Comparison of ENCODE assay signal across 20 cellular contexts in genomic region chr12:62898568-62898967, GRCh38. TPM values are rescaled to one million over a fixed set of nuclear protein-coding genes. Genes with fewer than 3 reads are reported as not detected.
DNase-seq lines count a peak whose midpoint lies in the region; ATAC-seq and TF ChIP-seq lines count a peak whose summit lies in the region.
"Had no signal": no experiment of that assay in that cellular context is flagged by ENCODE, and none has a peak within 500 bp of the region (broad histone marks: within the 10 kb centered on the region; RNA-seq: fewer than 3 reads in every experiment).

No MANE protein-coding gene starts in this region.

- peak; percentile 33 for ATAC-seq in activated CD4-positive, alpha-beta T cell treated with anti-CD3 and anti-CD28 coated beads for 36 hours
- peak; percentile 55 for ATAC-seq in PC-3
- no peak for ATAC-seq in GM18861 (IDR thresholded peaks at IDR 0.05; ENCODE audit: unreplicated experiment)
- ATAC-seq: heart left ventricle; stimulated activated memory B cell treated with anti-CD40 and anti-IgM and Interleukin-4, amounts not matched to agents 10 μg/mL and 1 μg/mL and 100 μg/mL, for 72 hours had no signal

- no peaks in the 10 kb centered on the region for H4K20me1 ChIP-seq in PC-3 (ENCODE audit: low read length)

- no peaks in the 10 kb centered on the region for H3F3A ChIP-seq in PC-3 (ENCODE audit: low read length, unreplicated experiment)

- H3K18ac ChIP-seq in mesenchymal stem cell (ENCODE audit: low read depth in 1 of 2, low read length in 2 of 2): no peak overlapping the region

- no peak for DNase-seq in activated CD4-positive, alpha-beta T cell treated with anti-CD3 and anti-CD28 coated beads for 36 hours
- DNase-seq in activated CD4-positive, alpha-beta T cell treated with anti-CD3 and anti-CD28 coated beads for 1 hour: no peak
- peak; percentile 61 for DNase-seq in PC-3
- DNase-seq in epithelial cell of esophagus (ENCODE audit: low read depth): peak; percentile 50
- no peak for DNase-seq in type B pancreatic cell (ENCODE audit: extremely low spot score, unreplicated experiment)
- DNase-seq in SJCRH30: no peak
- DNase-seq in mesenchymal stem cell: no peak
- DNase-seq: 8988T; activated B cell treated with CpG ODN at 0.5 μM for 24 hours; activated gamma-delta T cell; aorta; CD4-positive, alpha-beta memory T cell; cortex of kidney; heart left ventricle; NCI-H187; pancreas; SW 1271 had no signal

- peaks cover 18% of the 10 kb centered on the region; the same call in 1 of the 2 replicates for H3K79me2 ChIP-seq in PC-3 (ENCODE audit: low read length)

- H2AK5ac ChIP-seq in mesenchymal stem cell (ENCODE audit: low read length, severe bottlenecking): no peak overlapping the region

- no peak overlapping the region for H3K4me2 ChIP-seq in PC-3 (ENCODE audit: low read length)
- no peak overlapping the region for H3K4me2 ChIP-seq in mesenchymal stem cell (ENCODE audit: low read length, poor library complexity, severe bottlenecking)
- H3K4me2 ChIP-seq: smooth muscle cell had no signal

- no peak overlapping the region for H3K14ac ChIP-seq in mesenchymal stem cell (ENCODE audit: low read length in 2 of 2)

- peaks cover 2% of the 10 kb centered on the region for H3K4me1 Mint-ChIP-seq in activated CD4-positive, alpha-beta T cell treated with anti-CD3 and anti-CD28 coated beads for 36 hours
- H3K4me1 Mint-ChIP-seq in type B pancreatic cell (ENCODE audit: unreplicated experiment): peaks cover 35% of the 10 kb centered on the region
- H3K4me1 Mint-ChIP-seq: CD4-positive, alpha-beta memory T cell; stimulated activated memory B cell treated with anti-CD40 and anti-IgM and Interleukin-4, amounts not matched to agents 10 μg/mL and 1 μg/mL and 100 μg/mL, for 72 hours had no signal

- H3K4me3 ChIP-seq in PC-3 (ENCODE audit: low read length): no peak overlapping the region
- H3K4me3 ChIP-seq in epithelial cell of esophagus (ENCODE audit: low read length): no peak overlapping the region
- no peak overlapping the region for H3K4me3 ChIP-seq in SJCRH30
- no peak overlapping the region for H3K4me3 ChIP-seq in mesenchymal stem cell (ENCODE audit: insufficient read depth in 1 of 2, low read depth in 1 of 2, low read length in 2 of 2)
- H3K4me3 ChIP-seq: heart left ventricle, pancreas, smooth muscle cell had no signal

- WGBS in mesenchymal stem cell: 98% methylated on average over 3 of the region's 3 CpGs

- no peak overlapping the region for H3K4me3 Mint-ChIP-seq in activated CD4-positive, alpha-beta T cell treated with anti-CD3 and anti-CD28 coated beads for 36 hours
- peak overlapping the region; percentile 70 for H3K4me3 Mint-ChIP-seq in type B pancreatic cell
- H3K4me3 Mint-ChIP-seq: activated B cell treated with CpG ODN at 0.5 μM for 24 hours; CD4-positive, alpha-beta memory T cell; stimulated activated memory B cell treated with anti-CD40 and anti-IgM and Interleukin-4, amounts not matched to agents 10 μg/mL and 1 μg/mL and 100 μg/mL, for 72 hours had no signal

- peaks cover 11% of the 10 kb centered on the region for H3K79me1 ChIP-seq in mesenchymal stem cell (replicated peaks; ENCODE audit: low read length, poor library complexity, severe bottlenecking)

- peaks cover 24% of the 10 kb centered on the region for H3K4me1 ChIP-seq in PC-3 (ENCODE audit: insufficient read depth, low read length)
- H3K4me1 ChIP-seq in SJCRH30: peaks cover 8% of the 10 kb centered on the region; the same call in 1 of the 2 replicates
- H3K4me1 ChIP-seq in mesenchymal stem cell (ENCODE audit: control insufficient read depth, insufficient read depth, low read depth, low read length): peaks cover 1% of the 10 kb centered on the region

- H3K9me3 Mint-ChIP-seq in activated CD4-positive, alpha-beta T cell treated with anti-CD3 and anti-CD28 coated beads for 36 hours (ENCODE audit: low read depth): no peaks in the 10 kb centered on the region
- H3K9me3 Mint-ChIP-seq in type B pancreatic cell: peaks cover 9% of the 10 kb centered on the region
- H3K9me3 Mint-ChIP-seq: activated B cell treated with CpG ODN at 0.5 μM for 24 hours had no signal

- H3K23ac ChIP-seq in mesenchymal stem cell (ENCODE audit: low read length in 2 of 2): no peak overlapping the region

- CTCF ChIA-PET in activated CD4-positive, alpha-beta T cell treated with anti-CD3 and anti-CD28 coated beads for 36 hours (lab: Charles Lee): no interaction called here
- CTCF ChIA-PET in PC-3 (lab: Charles Lee): no interaction called here

- no peaks in the 10 kb centered on the region for H3K9me3 ChIP-seq in PC-3 (ENCODE audit: low read length)
- H3K9me3 ChIP-seq in SJCRH30 (replicated peaks): no peaks in the 10 kb centered on the region
- H3K9me3 ChIP-seq in mesenchymal stem cell (ENCODE audit: control insufficient read depth, low read length): no peaks in the 10 kb centered on the region
- H3K9me3 ChIP-seq: heart left ventricle, pancreas had no signal

- H3K9ac ChIP-seq in PC-3 (ENCODE audit: low read length) (no peak overlapping the region), mesenchymal stem cell (ENCODE audit: low read length) (no peak overlapping the region)

- H3K36me3 Mint-ChIP-seq in activated CD4-positive, alpha-beta T cell treated with anti-CD3 and anti-CD28 coated beads for 36 hours (ENCODE audit: low read depth): no peaks in the 10 kb centered on the region
- H3K36me3 Mint-ChIP-seq in type B pancreatic cell: peaks cover 20% of the 10 kb centered on the region
- H3K36me3 Mint-ChIP-seq: CD4-positive, alpha-beta memory T cell; stimulated activated memory B cell treated with anti-CD40 and anti-IgM and Interleukin-4, amounts not matched to agents 10 μg/mL and 1 μg/mL and 100 μg/mL, for 72 hours had no signal

- no peak overlapping the region for H2BK5ac ChIP-seq in mesenchymal stem cell (ENCODE audit: low read depth, low read length, poor library complexity, severe bottlenecking)

- H4K91ac ChIP-seq in mesenchymal stem cell (ENCODE audit: low read length): no peak overlapping the region

- TF ChIP-seq CTCF in PC-3 (conservative IDR thresholded peaks at IDR 0.05; ENCODE audit: low read depth, low read length) (no peak), epithelial cell of esophagus (IDR thresholded peaks at IDR 0.05; ENCODE audit: insufficient read depth, low read depth, low read length, missing control alignments) (no peak), type B pancreatic cell (conservative IDR thresholded peaks at IDR 0.05) (no peak)

- H4K8ac ChIP-seq in mesenchymal stem cell (ENCODE audit: low read length): no peak overlapping the region

- H3K27ac Mint-ChIP-seq in activated CD4-positive, alpha-beta T cell treated with anti-CD3 and anti-CD28 coated beads for 36 hours: no peak overlapping the region
- H3K27ac Mint-ChIP-seq in type B pancreatic cell: peak overlapping the region; percentile 91
- H3K27ac Mint-ChIP-seq: activated B cell treated with CpG ODN at 0.5 μM for 24 hours; CD4-positive, alpha-beta memory T cell; stimulated activated memory B cell treated with anti-CD40 and anti-IgM and Interleukin-4, amounts not matched to agents 10 μg/mL and 1 μg/mL and 100 μg/mL, for 72 hours had no signal

- POLR2A ChIA-PET in activated CD4-positive, alpha-beta T cell treated with anti-CD3 and anti-CD28 coated beads for 36 hours (lab: Charles Lee): no interaction called here
- POLR2A ChIA-PET in PC-3 (lab: Charles Lee; ENCODE audit: unreplicated experiment): interaction anchor here (0.7 kb wide), 1 partner anchor 22 kb away, joined by 3 read pairs; no protein-coding TSS in a partner anchor

- H2BK15ac ChIP-seq in mesenchymal stem cell (ENCODE audit: low read depth, poor library complexity, severe bottlenecking): no peak overlapping the region

- H3K27me3 ChIP-seq in PC-3 (ENCODE audit: low read length): no peaks in the 10 kb centered on the region
- H3K27me3 ChIP-seq in SJCRH30: no peaks in the 10 kb centered on the region
- H3K27me3 ChIP-seq in mesenchymal stem cell (ENCODE audit: control insufficient read depth in 1 of 2, insufficient read depth in 1 of 2, low read length in 2 of 2): no peaks in the 10 kb centered on the region
- H3K27me3 ChIP-seq: heart left ventricle, pancreas had no signal

- intact Hi-C loops in activated CD4-positive, alpha-beta T cell treated with anti-CD3 and anti-CD28 coated beads for 36 hours (cut with DNase I, micrococcal nuclease): no loop called here
- intact Hi-C loops in PC-3 (cut with micrococcal nuclease): no loop called here

- no peak overlapping the region for H2BK12ac ChIP-seq in mesenchymal stem cell (ENCODE audit: low read length in 2 of 2)

- no peaks in the 10 kb centered on the region for H3K9me2 ChIP-seq in PC-3 (replicated peaks; ENCODE audit: low read length)

- no peak overlapping the region for H2BK120ac ChIP-seq in mesenchymal stem cell (ENCODE audit: low read depth, low read length)

- H3K27ac ChIP-seq in PC-3 (ENCODE audit: low read length) (no peak overlapping the region), SJCRH30 (no peak overlapping the region), mesenchymal stem cell (ENCODE audit: low read length, poor library complexity, severe bottlenecking) (no peak overlapping the region)
- H3K27ac ChIP-seq: heart left ventricle, pancreas had no signal

- no peak overlapping the region for H3K4ac ChIP-seq in mesenchymal stem cell (ENCODE audit: low read depth in 1 of 2, low read length in 2 of 2)

- H2AFZ ChIP-seq in PC-3 (ENCODE audit: low read length): no peak overlapping the region
- no peak overlapping the region for H2AFZ ChIP-seq in mesenchymal stem cell (ENCODE audit: low read depth, low read length)

- no peaks in the 10 kb centered on the region for H3K27me3 Mint-ChIP-seq in activated CD4-positive, alpha-beta T cell treated with anti-CD3 and anti-CD28 coated beads for 36 hours
- no peaks in the 10 kb centered on the region for H3K27me3 Mint-ChIP-seq in type B pancreatic cell
- H3K27me3 Mint-ChIP-seq: activated B cell treated with CpG ODN at 0.5 μM for 24 hours; stimulated activated memory B cell treated with anti-CD40 and anti-IgM and Interleukin-4, amounts not matched to agents 10 μg/mL and 1 μg/mL and 100 μg/mL, for 72 hours had no signal

- H3K36me3 ChIP-seq in PC-3 (ENCODE audit: low read depth, low read length): no peaks in the 10 kb centered on the region
- no peaks in the 10 kb centered on the region for H3K36me3 ChIP-seq in SJCRH30
- no peaks in the 10 kb centered on the region for H3K36me3 ChIP-seq in mesenchymal stem cell (ENCODE audit: control insufficient read depth in 1 of 2, insufficient read depth in 2 of 2, low read depth in 1 of 2, low read length in 2 of 2)
- H3K36me3 ChIP-seq: heart left ventricle, pancreas had no signal

- no TSS peak for BruUV-seq in PC-3 (replicated peaks; lab: Mats Ljungman, UMichigan)

RNA-seq across cellular contexts. Expression of gene PPM1H, which starts 36.4 kb away (rescaled TPM):
- total RNA-seq in activated CD4-positive, alpha-beta T cell treated with anti-CD3 and anti-CD28 coated beads for 36 hours: under 1 TPM in 1 of 2 experiments, not detected in 1; 0.02 TPM
- total RNA-seq in PC-3 (2014; rRNA removed) (9.8 and 12.0 TPM in 2 replicates), type B pancreatic cell (ENCODE audit: low replicate concordance) (31.0 and 78.9 TPM in 2 replicates)
- total RNA-seq in SJCRH30 (2014; rRNA removed; shearing (Covaris generic)): 4.1 and 4.3 TPM in 2 replicates
- polyA plus RNA-seq in mesenchymal stem cell (2013, experiment 1 of 2): 1.0 TPM
- 1.1 TPM for polyA plus RNA-seq in mesenchymal stem cell (2013, experiment 2 of 2)
- total RNA-seq: activated B cell treated with CpG ODN at 0.5 μM for 24 hours had no signal
- polyA plus RNA-seq: CD4-positive, alpha-beta memory T cell had no signal

Comparison
In these comparisons a context has a peak if more than half of its experiments do, and no peak if none do; other contexts are left out.
1. DNase-seq: peak in PC-3 (single experiment) and epithelial cell of esophagus (single experiment); none in activated CD4-positive, alpha-beta T cell treated with anti-CD3 and anti-CD28 coated beads for 36 hours (single experiment), activated CD4-positive, alpha-beta T cell treated with anti-CD3 and anti-CD28 coated beads for 1 hour (single experiment), type B pancreatic cell (single experiment), SJCRH30 (0 of 2) and mesenchymal stem cell (single experiment).